20 cellular contexts compared by ENCODE assay signal in genomic region chr1:246726881-246727280, GRCh38. TPM values are rescaled to one million over a fixed set of nuclear protein-coding genes. Genes with fewer than 3 reads are reported as not detected.
DNase-seq lines count a peak whose midpoint lies in the region; ATAC-seq, FAIRE-seq and TF ChIP-seq lines count a peak whose summit lies in the region.
"Had no signal": no experiment of that assay in that cellular context is flagged by ENCODE, and none has a peak within 500 bp of the region (broad histone marks: within the 10 kb centered on the region; RNA-seq: fewer than 3 reads in every experiment).

No MANE protein-coding gene starts in this region.

- peak overlapping the region; percentile 90; the same call in 1 of the 2 replicates for H3K9ac ChIP-seq in BLaER1
- no peak overlapping the region for H3K9ac ChIP-seq in K562 (ENCODE audit: insufficient read depth in 1 of 2, low read depth in 2 of 2, low read length in 2 of 2)

- intact Hi-C loops in K562 (cut with micrococcal nuclease), result no loop called here

- TF ChIP-seq CTCF in K562 (IDR thresholded peaks at IDR 0.05 in 2 of 3, conservative IDR thresholded peaks at IDR 0.05 in 1 of 3; ENCODE audit: insufficient read depth in 2 of 3, low read depth in 1 of 3, low read length in 3 of 3) (no peak), osteoblast (IDR thresholded peaks at IDR 0.05; ENCODE audit: extremely low read depth, low read depth, low read length) (no peak)

- no peak for TF ChIP-seq EP300 in K562 (IDR thresholded peaks at IDR 0.05; ENCODE audit: low read length)

- H2AFZ ChIP-seq in K562 (ENCODE audit: low read depth, low read length) (no peak overlapping the region), osteoblast (ENCODE audit: low read length) (no peak overlapping the region)

- peak overlapping the region; percentile 95 for H3K27ac ChIP-seq in BLaER1
- no peak overlapping the region for H3K27ac ChIP-seq in K562 (ENCODE audit: extremely low read depth, low read depth, low read length)
- peak overlapping the region; percentile 42 for H3K27ac ChIP-seq in layer of hippocampus (ENCODE audit: low read depth, low read length)
- H3K27ac ChIP-seq in osteoblast (ENCODE audit: low read depth, low read length), result no peak overlapping the region

- H3K4me2 ChIP-seq in BLaER1 (peak overlapping the region; percentile 84), K562 (ENCODE audit: insufficient read depth, low read length) (no peak overlapping the region), osteoblast (ENCODE audit: insufficient read depth, low read length) (no peak overlapping the region)

- DNase-seq in K562 (ENCODE audit: extremely low read depth in 1 of 4, low spot score in 3 of 4), result no peak
- peak; percentile 49 for DNase-seq in osteoblast (ENCODE audit: insufficient read length, low spot score, missing footprints)
- no peak for DNase-seq in NCI-H1694 treated with DMSO at 0.1 percent for 48 hours (lab: John Stamatoyannopoulos, UW)
- DNase-seq in HEK293T (ENCODE audit: extremely low spot score), result no peak
- no peak for DNase-seq in cerebellum (ENCODE audit: low spot score)
- DNase-seq: ACHN; activated CD4-positive, alpha-beta T cell treated with anti-CD3 and anti-CD28 coated beads for 1 hour; amniotic stem cell; CD4-positive, alpha-beta T cell; central memory CD4-positive, alpha-beta T cell; endodermal cell; mucosa of descending colon; NCI-H1105 treated with DMSO at 0.1 percent for 48 hours; stimulated activated CD4-positive, alpha-beta T cell treated with anti-CD3 and anti-CD28 coated beads, Interleukin-12 subunit alpha, Interleukin-12 subunit beta, amount 100 ng/mL, for 4 hours had no signal

- no TSS peak for BruUV-seq in K562 (replicated peaks; lab: Mats Ljungman, UMichigan)

- H4K20me1 ChIP-seq in BLaER1 (no peaks in the 10 kb centered on the region), K562 (replicated peaks; ENCODE audit: control insufficient read depth, insufficient read depth, low read length) (no peaks in the 10 kb centered on the region), osteoblast (ENCODE audit: insufficient read depth, low read length) (no peaks in the 10 kb centered on the region)

- CTCF ChIA-PET in K562 (lab: Yijun Ruan, JAX; ENCODE audit: low intra/inter-chr PET ratio) (no interaction called here), HEK293T (lab: Yijun Ruan, JAX) (interaction anchor here (0.6 kb wide), 1 partner anchor 28 kb away, joined by 3 read pairs; no protein-coding TSS in a partner anchor)

- peak; percentile 15 for FAIRE-seq in K562 (lab: Jason Lieb, UNC)

- in situ Hi-C loops in K562 (cut with MboI), result no loop called here

- no peaks in the 10 kb centered on the region for H3K27me3 ChIP-seq in BLaER1
- no peaks in the 10 kb centered on the region for H3K27me3 ChIP-seq in K562 (ENCODE audit: control insufficient read depth in 2 of 2, insufficient read depth in 2 of 2, low read length in 2 of 2)
- H3K27me3 ChIP-seq in layer of hippocampus (ENCODE audit: control insufficient read depth, insufficient read depth, low read length), result no peaks in the 10 kb centered on the region
- H3K27me3 ChIP-seq in osteoblast (ENCODE audit: insufficient read depth, low read length), result no peaks in the 10 kb centered on the region
- H3K27me3 ChIP-seq: thyroid gland had no signal

- H3K79me2 ChIP-seq in K562 (ENCODE audit: control insufficient read depth, insufficient read depth, low read length) (peaks cover 24% of the 10 kb centered on the region), osteoblast (ENCODE audit: insufficient read depth, low read length) (peaks cover 45% of the 10 kb centered on the region)

- no peak for TF ChIP-seq POLR2A in K562 (conservative IDR thresholded peaks at IDR 0.05)

- 59% methylated on average over 4 of the region's 4 CpGs for WGBS in K562 (ENCODE audit: insufficient coverage, low coverage, missing lambda C conversion rate)

- peaks cover 53% of the 10 kb centered on the region for H3K36me3 ChIP-seq in BLaER1
- H3K36me3 ChIP-seq in K562 (ENCODE audit: control insufficient read depth, insufficient read depth, low read length), result peaks cover 44% of the 10 kb centered on the region
- H3K36me3 ChIP-seq in osteoblast (ENCODE audit: insufficient read depth, low read length), result peaks cover 46% of the 10 kb centered on the region

- no peak for ATAC-seq in K562
- ATAC-seq in HG03432 (IDR thresholded peaks at IDR 0.05; ENCODE audit: unreplicated experiment), result no peak
- ATAC-seq: mucosa of descending colon, Panc1 had no signal

- POLR2A ChIA-PET in K562 (lab: Yijun Ruan, JAX) (no interaction called here), HEK293T (lab: Yijun Ruan, JAX) (no interaction called here)

- H3K4me1 ChIP-seq in BLaER1, result peaks cover 40% of the 10 kb centered on the region
- H3K4me1 ChIP-seq in K562 (replicated peaks in 1 of 2; ENCODE audit: control insufficient read depth in 2 of 2, insufficient read depth in 2 of 2, low read length in 2 of 2), result peaks cover 0 to 14% of the 10 kb centered on the region in 2 experiments; a peak in 3 of 5 replicates
- H3K4me1 ChIP-seq in osteoblast (ENCODE audit: insufficient read depth, low read length), result peaks cover 15% of the 10 kb centered on the region
- H3K4me1 ChIP-seq: prostate gland had no signal

- H3K9me3 ChIP-seq in BLaER1 (peaks cover 54% of the 10 kb centered on the region), K562 (replicated peaks; ENCODE audit: control insufficient read depth, insufficient read depth, low read depth, low read length) (peaks cover 5% of the 10 kb centered on the region), osteoblast (ENCODE audit: low read depth, low read length) (no peaks in the 10 kb centered on the region)
- H3K9me3 ChIP-seq: prostate gland, thyroid gland had no signal

- H3K9me1 ChIP-seq in K562 (ENCODE audit: control insufficient read depth, insufficient read depth, low read length), result no peaks in the 10 kb centered on the region

- H3K4me3 ChIP-seq in BLaER1, result peak overlapping the region; percentile 74
- H3K4me3 ChIP-seq in K562, result no peak overlapping the region
- no peak overlapping the region for H3K4me3 ChIP-seq in osteoblast (ENCODE audit: insufficient read depth, low read length)
- H3K4me3 ChIP-seq: mucosa of descending colon, thyroid gland had no signal

- no peak for TF ChIP-seq RAD21 in K562 (CRISPR knock-in tag; conservative IDR thresholded peaks at IDR 0.05 in 1 of 2, IDR thresholded peaks at IDR 0.05 in 1 of 2)

TF ChIP-seq in K562, 482 proteins besides CTCF, POLR2A, EP300 and RAD21 (continues in another document):
- TF ChIP-seq SREBF1 (IDR thresholded peaks at IDR 0.05; ENCODE audit: borderline replicate concordance, low read depth, low read length), result no peak
- TF ChIP-seq E2F4 (CRISPR knock-in tag; IDR thresholded peaks at IDR 0.05; ENCODE audit: low read depth), result no peak

TF ChIP-seq in HEK293T, 16 proteins besides CTCF, POLR2A, EP300 and RAD21:
- TF ChIP-seq BHLHE40 (IDR thresholded peaks at IDR 0.05; ENCODE audit: borderline replicate concordance) (no peak), PKNOX1 (IDR thresholded peaks at IDR 0.05) (no peak), HDGF (IDR thresholded peaks at IDR 0.05; ENCODE audit: borderline replicate concordance) (no peak), ELF4 (IDR thresholded peaks at IDR 0.05) (no peak), CTBP1 (IDR thresholded peaks at IDR 0.05; ENCODE audit: borderline replicate concordance) (no peak), SP1 (IDR thresholded peaks at IDR 0.05) (no peak), ZNF384 (IDR thresholded peaks at IDR 0.05) (no peak), NFRKB (IDR thresholded peaks at IDR 0.05) (no peak), TARDBP (IDR thresholded peaks at IDR 0.05) (no peak), FOXA1 (IDR thresholded peaks at IDR 0.05) (no peak), ARNT (IDR thresholded peaks at IDR 0.05) (no peak), SUZ12 (IDR thresholded peaks at IDR 0.05) (no peak), FOXK2 (IDR thresholded peaks at IDR 0.05) (no peak), L3MBTL2 (conservative IDR thresholded peaks at IDR 0.05) (no peak), LEF1 (IDR thresholded peaks at IDR 0.05; ENCODE audit: borderline replicate concordance) (no peak)

RNA-seq across cellular contexts. Expression of gene SCCPDH, which starts 2.7 kb away (rescaled TPM):
- 13.0 and 22.1 TPM in 2 replicates for total RNA-seq in K562 (2011; cell fraction: chromatin; rRNA removed; ENCODE audit: low replicate concordance)
- total RNA-seq in K562 (2011; cell fraction: nucleolus; rRNA removed), result 18.0 and 18.2 TPM in 2 replicates
- total RNA-seq in K562 (2011; cell fraction: nucleoplasm; rRNA removed), result 25.6 and 32.5 TPM in 2 replicates
- total RNA-seq in K562 (2014; rRNA removed), result 37.1 and 42.3 TPM in 2 replicates
- total RNA-seq in K562 (2014; rRNA removed; fragmentation: Illumina TruSeq; extraction: Trizol), result 47.1 and 54.4 TPM in 2 replicates
- total RNA-seq in K562 (2015; rRNA removed; fragmentation: Illumina TruSeq; extraction: Trizol), result 36.6 and 38.2 TPM in 2 replicates
- total RNA-seq in K562 (2021), result 37.8 and 38.3 TPM in 2 replicates
- polyA plus RNA-seq in K562 (2011; rRNA removed), result 39.9 and 61.9 TPM in 2 replicates
- polyA plus RNA-seq in K562 (2011; cell fraction: cytosol; rRNA removed), result 20.4 and 30.0 TPM in 2 replicates
- 9.3 and 15.3 TPM in 2 replicates for polyA plus RNA-seq in K562 (2011; cell fraction: nucleus; rRNA removed)
- polyA plus RNA-seq in K562 (2012), result 34.8 and 38.1 TPM in 2 replicates
- 28.8 and 29.8 TPM in 2 replicates for polyA plus RNA-seq in K562 (2014; fragmentation: Illumina TruSeq; extraction: Trizol)
- 10 to 100 TPM in 1 of 2 experiments, 1 to 10 TPM in 1; 7.0 to 11.8 TPM for polyA plus RNA-seq in K562 (2014; fragmentation: Nextera tagmentation; extraction: Ambion mirVana)
- polyA plus RNA-seq in K562 (2014; rRNA removed), result 48.2 and 51.9 TPM in 2 replicates
- 40.2 and 42.3 TPM in 2 replicates for polyA minus RNA-seq in K562 (2011; rRNA and poly(A)+ RNA removed)
- 14.8 and 14.9 TPM in 2 replicates for polyA minus RNA-seq in K562 (2011; cell fraction: cytosol; rRNA and poly(A)+ RNA removed)
- 8.1 and 12.9 TPM in 2 replicates for polyA minus RNA-seq in K562 (2011; cell fraction: nucleus; rRNA and poly(A)+ RNA removed)
- total RNA-seq in osteoblast, result 49.9 and 56.3 TPM in 2 replicates
- 38.0 TPM for total RNA-seq in cerebellum

Comparison
In these comparisons a context has a peak if more than half of its experiments do, and no peak if none do; other contexts are left out.
1. H3K27ac ChIP-seq: peak in BLaER1 (single experiment) and layer of hippocampus (single experiment); none in K562 (single experiment) and osteoblast (single experiment).